In the genomic region with DNA sequence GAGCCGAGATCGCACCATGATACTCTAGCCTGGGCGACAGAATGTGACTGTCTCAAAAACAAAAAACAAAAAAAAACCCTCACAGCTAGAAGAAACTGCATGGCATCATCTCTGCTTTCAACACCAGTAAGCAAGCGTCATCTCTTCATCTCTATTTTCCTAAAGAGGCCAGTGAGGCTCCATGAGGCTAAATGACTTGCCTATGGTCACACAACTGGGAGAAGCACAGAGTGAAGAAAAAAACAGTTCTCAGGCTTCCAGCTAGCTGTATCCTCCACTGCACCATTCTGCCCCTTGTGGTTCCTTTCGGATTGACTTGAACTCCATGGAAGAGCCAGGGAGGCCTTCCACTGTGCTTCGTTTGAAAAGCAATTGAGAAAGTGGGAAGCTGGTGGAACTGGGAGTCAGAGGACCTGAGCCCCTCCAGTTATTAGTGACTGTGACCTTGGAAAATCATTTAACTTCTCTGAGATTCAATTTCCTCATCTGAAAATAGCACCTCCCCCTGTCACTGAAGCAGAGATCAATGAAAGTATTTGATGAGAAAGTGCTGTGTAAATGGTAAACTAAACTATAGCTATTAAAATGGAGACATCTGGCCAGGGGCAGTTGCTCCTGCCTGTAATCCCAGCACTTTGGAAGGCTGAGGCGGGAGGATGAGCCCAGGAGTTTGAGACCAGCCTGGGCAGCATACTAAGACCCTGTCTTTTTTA, we compare ENCODE assay signal across 8 cellular contexts. TPM values are rescaled to one million over a fixed set of nuclear protein-coding genes. Genes with fewer than 3 reads are reported as not detected.
DNase-seq lines count a peak whose midpoint lies in the region; ATAC-seq and TF ChIP-seq lines count a peak whose summit lies in the region.

No MANE protein-coding gene starts in this region.

- no peaks in the 10 kb centered on the region for H3K27me3 ChIP-seq in cardiac muscle cell

- no peak overlapping the region for H3K27ac ChIP-seq in cardiac muscle cell

- ATAC-seq in activated B cell treated with CpG ODN at 0.5 μM for 24 hours (ENCODE audit: low read depth) (peak; percentile 37), HG03135 (IDR thresholded peaks at IDR 0.05; ENCODE audit: unreplicated experiment) (no peak), GM21786 (IDR thresholded peaks at IDR 0.05; ENCODE audit: unreplicated experiment) (no peak)

- no peaks in the 10 kb centered on the region for H3K4me1 ChIP-seq in cardiac muscle cell (ENCODE audit: low read depth)

- DNase-seq in stimulated activated CD4-positive, alpha-beta T cell treated with anti-CD3 and anti-CD28 coated beads, Interleukin-4, amount 100 ng/mL, for 24 hours, result peak; percentile 18
- no peak for DNase-seq in stimulated activated CD4-positive, alpha-beta T cell treated with anti-CD3 and anti-CD28 coated beads, Interleukin-4, amount 100 ng/mL, for 1 hour
- DNase-seq in NCI-H1694 (lab: John Stamatoyannopoulos, UW), result peak; percentile 52
- no peak for DNase-seq in activated B cell treated with CpG ODN at 0.5 μM for 24 hours
- DNase-seq in cardiac muscle cell (ENCODE audit: low read depth in 1 of 2, low spot score in 1 of 2), result peak; percentile 67 to 82
- peak; percentile 29 for DNase-seq in progenitor cell of endocrine pancreas (ENCODE audit: low spot score, unreplicated experiment)

- no peak overlapping the region for H3K4me3 ChIP-seq in cardiac muscle cell

- H3K27ac Mint-ChIP-seq in activated B cell treated with CpG ODN at 0.5 μM for 24 hours (peak overlapping the region; percentile 51), progenitor cell of endocrine pancreas (peak overlapping the region; percentile 1)

- H3K4me1 Mint-ChIP-seq in activated B cell treated with CpG ODN at 0.5 μM for 24 hours (peaks cover 68% of the 10 kb centered on the region), progenitor cell of endocrine pancreas (ENCODE audit: low read depth) (peaks cover 14% of the 10 kb centered on the region)

- no peaks in the 10 kb centered on the region for H3K9me3 Mint-ChIP-seq in activated B cell treated with CpG ODN at 0.5 μM for 24 hours
- H3K9me3 Mint-ChIP-seq in progenitor cell of endocrine pancreas (ENCODE audit: low read depth), result no peaks in the 10 kb centered on the region

- no peak for TF ChIP-seq CTCF in activated B cell treated with CpG ODN at 0.5 μM for 24 hours (IDR thresholded peaks at IDR 0.05)
- TF ChIP-seq CTCF in cardiac muscle cell (IDR thresholded peaks at IDR 0.05; ENCODE audit: low read depth, low read length), result peak; percentile 79
- peak; percentile 66 for TF ChIP-seq CTCF in progenitor cell of endocrine pancreas (IDR thresholded peaks at IDR 0.05; ENCODE audit: unreplicated experiment)

- H3K36me3 Mint-ChIP-seq in activated B cell treated with CpG ODN at 0.5 μM for 24 hours (ENCODE audit: low read depth) (no peaks in the 10 kb centered on the region), progenitor cell of endocrine pancreas (ENCODE audit: insufficient read depth) (no peaks in the 10 kb centered on the region)

- POLR2A ChIA-PET in activated B cell treated with CpG ODN at 0.5 μM for 24 hours (lab: Charles Lee), result interaction anchor here (0.5 to 11.6 kb wide), 5 partner anchors 30 to 101 kb away, joined by 3 to 201 read pairs (median 3); partner anchors contain the start of gene DENND4A

- intact Hi-C loops in activated B cell treated with CpG ODN at 0.5 μM for 24 hours (cut with micrococcal nuclease), result no loop called here

- H3K9me3 ChIP-seq in cardiac muscle cell (ENCODE audit: low read depth), result no peaks in the 10 kb centered on the region

- H3K4me3 Mint-ChIP-seq in activated B cell treated with CpG ODN at 0.5 μM for 24 hours (no peak overlapping the region), progenitor cell of endocrine pancreas (ENCODE audit: low read depth) (no peak overlapping the region)

- H3K36me3 ChIP-seq in cardiac muscle cell, result no peaks in the 10 kb centered on the region

- CTCF ChIA-PET in activated B cell treated with CpG ODN at 0.5 μM for 24 hours (lab: Charles Lee), result interaction anchor here (0.7 to 1.7 kb wide), 7 partner anchors 8 to 106 kb away, joined by 3 to 5 read pairs (median 3); no protein-coding TSS in a partner anchor

- no peaks in the 10 kb centered on the region for H3K27me3 Mint-ChIP-seq in activated B cell treated with CpG ODN at 0.5 μM for 24 hours
- no peaks in the 10 kb centered on the region for H3K27me3 Mint-ChIP-seq in progenitor cell of endocrine pancreas

RNA-seq across cellular contexts. Expression of gene DENND4A, which starts 32.1 kb away (rescaled TPM):
- total RNA-seq in activated B cell treated with CpG ODN at 0.5 μM for 24 hours (135 and 166 TPM in 2 replicates), cardiac muscle cell (4.7 and 7.7 TPM in 2 replicates), progenitor cell of endocrine pancreas (17.5 and 17.9 TPM in 2 replicates)
- polyA plus RNA-seq in cardiac muscle cell, result 3.5 and 7.4 TPM in 2 replicates

RNA-seq across cellular contexts. Expression of gene RAB11A, which starts 45.1 kb away (rescaled TPM):
- total RNA-seq in activated B cell treated with CpG ODN at 0.5 μM for 24 hours (98.2 and 104 TPM in 2 replicates), cardiac muscle cell (163 and 189 TPM in 2 replicates), progenitor cell of endocrine pancreas (220 and 234 TPM in 2 replicates)
- polyA plus RNA-seq in cardiac muscle cell, result 247 and 259 TPM in 2 replicates

Comparison
In these comparisons a context has a peak if more than half of its experiments do, and no peak if none do; other contexts are left out.
1. DNase-seq: peak in stimulated activated CD4-positive, alpha-beta T cell treated with anti-CD3 and anti-CD28 coated beads, Interleukin-4, amount 100 ng/mL, for 24 hours (single experiment), NCI-H1694 (single experiment), cardiac muscle cell (2 of 2) and progenitor cell of endocrine pancreas (single experiment); none in stimulated activated CD4-positive, alpha-beta T cell treated with anti-CD3 and anti-CD28 coated beads, Interleukin-4, amount 100 ng/mL, for 1 hour (single experiment) and activated B cell treated with CpG ODN at 0.5 μM for 24 hours (single experiment).